In the genomic region with DNA sequence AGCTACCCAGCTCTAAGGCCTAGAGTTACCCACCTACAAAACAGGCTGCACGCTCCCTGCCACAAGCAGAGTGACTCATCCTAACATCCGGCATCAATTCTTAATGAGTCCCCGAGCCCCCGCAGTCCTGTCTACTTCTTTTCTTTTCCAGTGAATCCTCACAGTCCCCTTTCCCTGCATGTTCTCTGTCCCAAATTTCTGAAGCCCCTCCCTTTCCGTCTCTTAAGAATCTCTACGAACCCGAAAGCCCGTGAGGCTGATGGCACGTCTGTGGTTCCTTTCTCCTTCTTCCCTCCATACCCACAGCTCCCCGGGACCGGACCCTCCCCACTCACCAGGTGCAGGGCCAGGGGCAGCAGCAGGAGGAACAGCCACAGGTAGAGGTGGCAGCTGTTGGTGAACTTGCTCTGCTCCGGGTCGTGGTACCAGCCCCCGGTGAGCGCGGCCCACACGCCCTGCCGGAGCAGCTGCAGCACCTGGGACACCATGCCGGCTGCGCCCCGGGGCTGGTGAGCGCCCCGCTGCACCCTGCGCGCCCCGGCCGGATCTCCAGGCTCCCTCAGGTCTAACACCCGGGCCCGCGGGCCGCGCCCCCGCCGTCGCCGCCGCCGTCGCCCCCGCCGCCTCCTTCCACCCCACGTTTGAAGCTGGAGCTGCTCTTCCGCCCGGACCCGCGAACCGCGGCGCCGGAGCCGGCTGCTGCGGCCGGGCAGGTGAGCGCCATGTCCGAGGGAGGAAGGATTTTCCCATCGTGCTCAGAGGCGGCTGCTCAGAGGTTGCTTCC, we compare ENCODE assay signal across 8 cellular contexts. TPM values are rescaled to one million over a fixed set of nuclear protein-coding genes. Genes with fewer than 3 reads are reported as not detected.
DNase-seq lines count a peak whose midpoint lies in the region; ATAC-seq and TF ChIP-seq lines count a peak whose summit lies in the region.

A gene with protein sequence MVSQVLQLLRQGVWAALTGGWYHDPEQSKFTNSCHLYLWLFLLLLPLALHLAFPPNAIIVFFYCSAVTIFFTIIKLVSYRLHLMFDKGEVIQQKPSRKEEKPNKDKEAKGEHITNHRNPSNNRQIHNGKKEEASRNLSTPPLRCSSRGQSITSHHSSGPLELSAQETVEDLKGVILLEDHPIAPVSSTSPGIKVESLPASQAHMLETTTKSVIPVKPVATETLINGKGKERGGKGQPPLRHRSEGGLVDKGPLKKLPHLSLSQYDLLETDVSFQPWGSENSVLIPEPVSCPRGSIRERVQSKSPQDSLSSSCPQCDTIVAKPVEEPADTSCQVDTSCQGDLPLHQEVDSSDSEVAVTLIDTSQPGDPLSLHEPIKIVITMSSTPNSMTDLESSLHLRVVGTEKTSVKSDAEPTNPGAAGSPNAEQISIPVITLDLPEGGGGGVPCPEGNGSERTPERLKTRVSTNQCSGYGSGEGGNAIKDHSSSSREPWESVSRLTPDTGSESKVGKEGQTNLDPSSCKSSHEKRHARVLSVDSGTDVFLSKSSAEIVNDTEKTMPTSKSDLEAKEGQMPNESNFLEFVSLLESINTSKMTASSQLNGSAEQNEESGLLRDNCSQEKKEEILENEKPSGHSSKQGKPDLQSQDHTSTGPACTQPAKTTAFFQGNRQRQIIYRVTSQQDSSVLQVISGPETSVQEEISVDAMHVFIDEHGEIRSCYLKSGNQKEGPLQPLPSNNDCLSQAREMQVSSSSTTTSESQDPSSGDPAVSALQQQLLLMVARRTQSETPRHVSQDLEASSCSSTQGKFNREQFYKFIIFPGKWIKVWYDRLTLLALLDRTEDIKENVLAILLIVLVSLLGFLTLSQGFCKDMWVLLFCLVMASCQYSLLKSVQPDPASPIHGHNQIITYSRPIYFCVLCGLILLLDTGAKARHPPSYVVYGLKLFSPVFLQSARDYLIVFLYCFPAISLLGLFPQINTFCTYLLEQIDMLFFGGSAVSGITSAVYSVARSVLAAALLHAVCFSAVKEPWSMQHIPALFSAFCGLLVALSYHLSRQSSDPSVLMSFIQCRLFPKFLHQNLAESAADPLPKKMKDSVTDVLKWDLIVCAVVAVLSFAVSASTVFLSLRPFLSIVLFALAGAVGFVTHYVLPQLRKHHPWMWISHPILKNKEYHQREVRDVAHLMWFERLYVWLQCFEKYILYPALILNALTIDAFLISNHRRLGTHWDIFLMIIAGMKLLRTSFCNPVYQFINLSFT (N-terminal part only) (minus strand): TSS at position 735 of the 784 bp plus-strand sequence. CDS start 247 bp downstream, at position 488.

- peak within 1 kb of the TSS; percentile 84 for H3K4me3 Mint-ChIP-seq in chondrocyte (ENCODE audit: unreplicated experiment)

- ATAC-seq in HG02973 (IDR thresholded peaks at IDR 0.05; ENCODE audit: unreplicated experiment) (peak; percentile 92), left lung (peak; percentile 94)

- peak within 1 kb of the TSS in 1 of 2 donors; percentile 23 for H3K27ac ChIP-seq in left lung

- TF ChIP-seq CTCF in chondrocyte (IDR thresholded peaks at IDR 0.05) (no peak), left lung (IDR thresholded peaks at IDR 0.05) (no peak)

- H3K9me3 ChIP-seq in left lung, result no peaks in the 10 kb centered on the region

- H3K9me3 Mint-ChIP-seq in chondrocyte (ENCODE audit: low read depth), result no peaks in the 10 kb centered on the region

- intact Hi-C loops in left lung (cut with DNase I), result no loop called here

- DNase-seq in NCI-H446 (lab: John Stamatoyannopoulos, UW) (peak; percentile 7 to 71), NCI-H446 treated with DMSO at 0.1 percent for 48 hours (lab: John Stamatoyannopoulos, UW) (no peak), NCI-H2107 (lab: John Stamatoyannopoulos, UW) (peak; percentile 64), chondrocyte (ENCODE audit: low spot score) (no peak), left lung (peak; percentile 62 to 84)
- DNase-seq in activated CD4-positive, CD25-positive, alpha-beta regulatory T cell treated with anti-CD3 and anti-CD28 coated beads, Interleukin-2, amount 50 U/mL, for 16 hours (ENCODE audit: low read depth, low spot score), result peak; percentile 17
- peak; percentile 57 for DNase-seq in stimulated activated CD4-positive, alpha-beta T cell treated with anti-CD3 and anti-CD28 coated beads, Interleukin-4, amount 100 ng/mL, for 24 hours

- H3K4me1 ChIP-seq in left lung, result peaks cover 0 to 22% of the 10 kb centered on the region in 2 donors

- H3K27ac Mint-ChIP-seq in chondrocyte (ENCODE audit: unreplicated experiment), result peak within 1 kb of the TSS; percentile 82

- H3K36me3 Mint-ChIP-seq in chondrocyte (ENCODE audit: low read depth), result no peaks in the 10 kb centered on the region

- peaks cover 34% of the 10 kb centered on the region for H3K4me1 Mint-ChIP-seq in chondrocyte (ENCODE audit: low read depth)

- H3K27me3 ChIP-seq in left lung, result peaks cover 0 to 28% of the 10 kb centered on the region in 2 donors

- no peaks in the 10 kb centered on the region for H3K36me3 ChIP-seq in left lung

- H3K27me3 Mint-ChIP-seq in chondrocyte (ENCODE audit: low read depth), result no peaks in the 10 kb centered on the region

- peak within 1 kb of the TSS; percentile 55 to 61 for H3K4me3 ChIP-seq in left lung

RNA-seq across cellular contexts. Expression of the gene that starts here (rescaled TPM):
- total RNA-seq in chondrocyte (9.5 to 18.5 TPM (median 12.0 TPM) in 3 replicates), left lung (1 to 10 TPM; 9.2 to 9.9 TPM)

Comparison
In these comparisons a context has a peak if more than half of its experiments do, and no peak if none do; other contexts are left out.
1. DNase-seq: peak in NCI-H446 (2 of 2), NCI-H2107 (single experiment), activated CD4-positive, CD25-positive, alpha-beta regulatory T cell treated with anti-CD3 and anti-CD28 coated beads, Interleukin-2, amount 50 U/mL, for 16 hours (single experiment), left lung (2 of 2) and stimulated activated CD4-positive, alpha-beta T cell treated with anti-CD3 and anti-CD28 coated beads, Interleukin-4, amount 100 ng/mL, for 24 hours (single experiment); none in NCI-H446 treated with DMSO at 0.1 percent for 48 hours (single experiment) and chondrocyte (single experiment).